1 cellular context compared by ENCODE assay signal in the genomic region with DNA sequence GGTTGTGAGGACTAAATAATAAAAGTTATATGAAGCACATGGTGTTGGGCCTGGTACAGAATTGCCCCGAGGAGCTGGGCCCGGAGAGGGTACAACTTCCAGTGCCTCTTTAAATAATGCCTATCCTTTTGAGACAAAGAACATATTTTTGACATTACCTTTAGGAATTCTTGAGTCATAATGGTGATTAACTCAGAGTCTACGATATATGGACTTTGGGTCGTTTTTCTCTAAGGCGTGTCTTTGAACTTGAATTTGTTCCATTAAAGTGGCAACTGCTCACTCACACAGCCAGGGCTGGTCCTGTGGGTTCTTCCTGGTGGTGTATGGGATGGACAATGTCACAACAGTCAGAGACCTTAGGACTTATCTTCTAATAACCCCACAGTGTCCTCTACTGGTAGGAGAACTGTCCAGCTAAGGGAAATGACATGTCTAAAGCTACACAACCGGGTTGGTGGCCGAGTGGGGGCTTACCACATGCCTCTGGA.
A peak's percentile ranks its signal among the peaks of the same experiment; 100 is the strongest.
TF ChIP-seq lines count a peak whose summit lies in the region.

No MANE protein-coding gene starts in this region.

TF ChIP-seq in HepG2, 621 proteins besides CTCF, POLR2A, EP300 and RAD21 (continued from another document and continues in another):
- TF ChIP-seq, protein P1, sequence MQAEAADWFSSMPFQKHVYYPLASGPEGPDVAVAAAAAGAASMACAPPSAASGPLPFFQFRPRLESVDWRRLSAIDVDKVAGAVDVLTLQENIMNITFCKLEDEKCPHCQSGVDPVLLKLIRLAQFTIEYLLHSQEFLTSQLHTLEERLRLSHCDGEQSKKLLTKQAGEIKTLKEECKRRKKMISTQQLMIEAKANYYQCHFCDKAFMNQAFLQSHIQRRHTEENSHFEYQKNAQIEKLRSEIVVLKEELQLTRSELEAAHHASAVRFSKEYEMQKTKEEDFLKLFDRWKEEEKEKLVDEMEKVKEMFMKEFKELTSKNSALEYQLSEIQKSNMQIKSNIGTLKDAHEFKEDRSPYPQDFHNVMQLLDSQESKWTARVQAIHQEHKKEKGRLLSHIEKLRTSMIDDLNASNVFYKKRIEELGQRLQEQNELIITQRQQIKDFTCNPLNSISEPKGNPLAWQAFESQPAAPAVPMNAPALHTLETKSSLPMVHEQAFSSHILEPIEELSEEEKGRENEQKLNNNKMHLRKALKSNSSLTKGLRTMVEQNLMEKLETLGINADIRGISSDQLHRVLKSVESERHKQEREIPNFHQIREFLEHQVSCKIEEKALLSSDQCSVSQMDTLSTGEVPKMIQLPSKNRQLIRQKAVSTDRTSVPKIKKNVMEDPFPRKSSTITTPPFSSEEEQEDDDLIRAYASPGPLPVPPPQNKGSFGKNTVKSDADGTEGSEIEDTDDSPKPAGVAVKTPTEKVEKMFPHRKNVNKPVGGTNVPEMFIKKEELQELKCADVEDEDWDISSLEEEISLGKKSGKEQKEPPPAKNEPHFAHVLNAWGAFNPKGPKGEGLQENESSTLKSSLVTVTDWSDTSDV (CRISPR knock-in tag; IDR thresholded peaks at IDR 0.05) = no peak
- TF ChIP-seq, protein P2, sequence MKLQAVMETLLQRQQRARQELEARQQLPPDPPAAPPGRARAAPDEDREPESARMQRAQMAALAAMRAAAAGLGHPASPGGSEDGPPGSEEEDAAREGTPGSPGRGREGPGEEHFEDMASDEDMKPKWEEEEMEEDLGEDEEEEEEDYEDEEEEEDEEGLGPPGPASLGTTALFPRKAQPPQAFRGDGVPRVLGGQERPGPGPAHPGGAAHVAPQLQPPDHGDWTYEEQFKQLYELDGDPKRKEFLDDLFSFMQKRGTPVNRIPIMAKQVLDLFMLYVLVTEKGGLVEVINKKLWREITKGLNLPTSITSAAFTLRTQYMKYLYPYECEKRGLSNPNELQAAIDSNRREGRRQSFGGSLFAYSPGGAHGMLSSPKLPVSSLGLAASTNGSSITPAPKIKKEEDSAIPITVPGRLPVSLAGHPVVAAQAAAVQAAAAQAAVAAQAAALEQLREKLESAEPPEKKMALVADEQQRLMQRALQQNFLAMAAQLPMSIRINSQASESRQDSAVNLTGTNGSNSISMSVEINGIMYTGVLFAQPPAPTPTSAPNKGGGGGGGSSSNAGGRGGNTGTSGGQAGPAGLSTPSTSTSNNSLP (IDR thresholded peaks at IDR 0.05; ENCODE audit: low read depth, low read length) = 0 out of 2 replicates have a peak, but pooled peaks have one; percentile 17
- TF ChIP-seq ZNF550 (CRISPR knock-in tag; IDR thresholded peaks at IDR 0.05; ENCODE audit: borderline replicate concordance) (no peak), ZNF83 (CRISPR knock-in tag; IDR thresholded peaks at IDR 0.05; ENCODE audit: borderline replicate concordance) (no peak), ZEB1 (IDR thresholded peaks at IDR 0.05; ENCODE audit: insufficient replicate concordance, low read depth) (no peak), SRSF9 (IDR thresholded peaks at IDR 0.05; ENCODE audit: borderline replicate concordance, insufficient read depth, low read depth, low read length, poor library complexity, severe bottlenecking) (no peak), ZNF619 (CRISPR knock-in tag; IDR thresholded peaks at IDR 0.05) (no peak), HNF4G (IDR thresholded peaks at IDR 0.05; ENCODE audit: borderline replicate concordance, low read depth, low read length) (peak; percentile 48; the same call in 1 of the 2 replicates), HNF4G (CRISPR knock-in tag; IDR thresholded peaks at IDR 0.05; ENCODE audit: borderline replicate concordance, low read depth) (no peak), SMC3 (IDR thresholded peaks at IDR 0.05; ENCODE audit: low read length) (peak; percentile 50), ZNF274 (CRISPR knock-in tag; IDR thresholded peaks at IDR 0.05) (no peak), ATF7 (IDR thresholded peaks at IDR 0.05) (no peak), ATF7 (CRISPR knock-in tag; IDR thresholded peaks at IDR 0.05) (no peak), RXRA (CRISPR knock-in tag; IDR thresholded peaks at IDR 0.05) (no peak), MIER2 (CRISPR knock-in tag; IDR thresholded peaks at IDR 0.05) (no peak), MED13 (CRISPR knock-in tag; IDR thresholded peaks at IDR 0.05) (no peak), RELA (CRISPR knock-in tag; IDR thresholded peaks at IDR 0.05) (0 out of 2 replicates have a peak, but pooled peaks have one; percentile 25), RBFOX2 (IDR thresholded peaks at IDR 0.05; ENCODE audit: low read depth, low read length) (no peak), REXO4 (CRISPR knock-in tag; IDR thresholded peaks at IDR 0.05; ENCODE audit: borderline replicate concordance) (no peak), SRF (IDR thresholded peaks at IDR 0.05; ENCODE audit: low read depth, low read length) (0 out of 2 replicates have a peak, but pooled peaks have one; percentile 28), POLR2AphosphoS5 (IDR thresholded peaks at IDR 0.05; ENCODE audit: low read depth, low read length) (no peak), ZNF350 (CRISPR knock-in tag; IDR thresholded peaks at IDR 0.05; ENCODE audit: borderline replicate concordance, low read depth) (no peak), SYNCRIP (IDR thresholded peaks at IDR 0.05; ENCODE audit: insufficient read depth, low read depth, low read length) (no peak), SALL1 (CRISPR knock-in tag; IDR thresholded peaks at IDR 0.05) (no peak), SIN3B (IDR thresholded peaks at IDR 0.05; ENCODE audit: low read length) (no peak), HNF4A (CRISPR knock-in tag; IDR thresholded peaks at IDR 0.05) (peak; percentile 32; the same call in 1 of the 2 replicates), ELF3 (CRISPR knock-in tag; IDR thresholded peaks at IDR 0.05) (0 out of 2 replicates have a peak, but pooled peaks have one; percentile 10), SP140L (CRISPR knock-in tag; IDR thresholded peaks at IDR 0.05; ENCODE audit: borderline replicate concordance) (no peak), ETV6 (CRISPR knock-in tag; conservative IDR thresholded peaks at IDR 0.05) (no peak), HDAC6 (IDR thresholded peaks at IDR 0.05; ENCODE audit: low read depth, low read length) (no peak), WIZ (CRISPR knock-in tag; IDR thresholded peaks at IDR 0.05) (no peak), CEBPG (CRISPR knock-in tag; IDR thresholded peaks at IDR 0.05) (0 out of 2 replicates have a peak, but pooled peaks have one; percentile 13), ZNF205 (CRISPR knock-in tag; IDR thresholded peaks at IDR 0.05) (no peak), ZNF563 (CRISPR knock-in tag; IDR thresholded peaks at IDR 0.05) (no peak), ZMYM3 (CRISPR knock-in tag; IDR thresholded peaks at IDR 0.05) (no peak; the same call in 1 of the 2 replicates), ZFP36 (IDR thresholded peaks at IDR 0.05; ENCODE audit: borderline replicate concordance, low read depth, low read length, partially characterized antibody) (no peak), ZNF543 (CRISPR knock-in tag; IDR thresholded peaks at IDR 0.05) (no peak), MAFF (IDR thresholded peaks at IDR 0.05; ENCODE audit: low read depth, low read length) (peak; percentile 35; the same call in 1 of the 2 replicates)
- TF ChIP-seq, protein P3, sequence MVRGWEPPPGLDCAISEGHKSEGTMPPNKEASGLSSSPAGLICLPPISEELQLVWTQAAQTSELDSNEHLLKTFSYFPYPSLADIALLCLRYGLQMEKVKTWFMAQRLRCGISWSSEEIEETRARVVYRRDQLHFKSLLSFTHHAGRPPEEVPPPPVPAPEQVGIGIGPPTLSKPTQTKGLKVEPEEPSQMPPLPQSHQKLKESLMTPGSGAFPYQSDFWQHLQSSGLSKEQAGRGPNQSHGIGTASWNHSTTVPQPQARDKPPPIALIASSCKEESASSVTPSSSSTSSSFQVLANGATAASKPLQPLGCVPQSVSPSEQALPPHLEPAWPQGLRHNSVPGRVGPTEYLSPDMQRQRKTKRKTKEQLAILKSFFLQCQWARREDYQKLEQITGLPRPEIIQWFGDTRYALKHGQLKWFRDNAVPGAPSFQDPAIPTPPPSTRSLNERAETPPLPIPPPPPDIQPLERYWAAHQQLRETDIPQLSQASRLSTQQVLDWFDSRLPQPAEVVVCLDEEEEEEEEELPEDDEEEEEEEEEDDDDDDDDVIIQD (CRISPR knock-in tag; IDR thresholded peaks at IDR 0.05; ENCODE audit: low read depth) = no peak
- TF ChIP-seq, protein P4, sequence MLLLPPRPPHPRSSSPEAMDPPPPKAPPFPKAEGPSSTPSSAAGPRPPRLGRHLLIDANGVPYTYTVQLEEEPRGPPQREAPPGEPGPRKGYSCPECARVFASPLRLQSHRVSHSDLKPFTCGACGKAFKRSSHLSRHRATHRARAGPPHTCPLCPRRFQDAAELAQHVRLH (CRISPR knock-in tag; IDR thresholded peaks at IDR 0.05; ENCODE audit: borderline replicate concordance, low read depth) = no peak
- TF ChIP-seq, protein P5, sequence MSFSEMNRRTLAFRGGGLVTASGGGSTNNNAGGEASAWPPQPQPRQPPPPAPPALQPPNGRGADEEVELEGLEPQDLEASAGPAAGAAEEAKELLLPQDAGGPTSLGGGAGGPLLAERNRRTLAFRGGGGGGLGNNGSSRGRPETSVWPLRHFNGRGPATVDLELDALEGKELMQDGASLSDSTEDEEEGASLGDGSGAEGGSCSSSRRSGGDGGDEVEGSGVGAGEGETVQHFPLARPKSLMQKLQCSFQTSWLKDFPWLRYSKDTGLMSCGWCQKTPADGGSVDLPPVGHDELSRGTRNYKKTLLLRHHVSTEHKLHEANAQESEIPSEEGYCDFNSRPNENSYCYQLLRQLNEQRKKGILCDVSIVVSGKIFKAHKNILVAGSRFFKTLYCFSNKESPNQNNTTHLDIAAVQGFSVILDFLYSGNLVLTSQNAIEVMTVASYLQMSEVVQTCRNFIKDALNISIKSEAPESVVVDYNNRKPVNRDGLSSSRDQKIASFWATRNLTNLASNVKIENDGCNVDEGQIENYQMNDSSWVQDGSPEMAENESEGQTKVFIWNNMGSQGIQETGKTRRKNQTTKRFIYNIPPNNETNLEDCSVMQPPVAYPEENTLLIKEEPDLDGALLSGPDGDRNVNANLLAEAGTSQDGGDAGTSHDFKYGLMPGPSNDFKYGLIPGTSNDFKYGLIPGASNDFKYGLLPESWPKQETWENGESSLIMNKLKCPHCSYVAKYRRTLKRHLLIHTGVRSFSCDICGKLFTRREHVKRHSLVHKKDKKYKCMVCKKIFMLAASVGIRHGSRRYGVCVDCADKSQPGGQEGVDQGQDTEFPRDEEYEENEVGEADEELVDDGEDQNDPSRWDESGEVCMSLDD (CRISPR knock-in tag; IDR thresholded peaks at IDR 0.05; ENCODE audit: borderline replicate concordance) = no peak
- TF ChIP-seq, protein P6, sequence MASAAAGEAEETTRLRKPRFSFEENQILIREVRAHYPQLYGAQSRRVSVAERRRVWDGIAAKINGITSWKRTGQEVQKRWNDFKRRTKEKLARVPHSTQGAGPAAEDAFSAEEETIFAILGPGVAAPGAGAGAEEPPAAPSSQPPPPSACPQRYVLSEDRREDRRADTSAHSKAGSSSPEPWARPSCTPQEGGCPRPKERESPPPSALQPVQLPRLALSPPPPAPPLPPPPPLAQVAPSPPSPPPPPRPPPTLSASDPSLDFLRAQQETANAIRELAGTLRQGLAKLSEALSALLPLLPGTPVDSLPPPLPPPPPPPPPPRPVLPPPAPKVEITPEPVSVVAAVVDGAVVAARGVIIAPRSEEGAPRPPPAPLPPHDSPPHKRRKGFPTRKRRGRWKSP (CRISPR knock-in tag; IDR thresholded peaks at IDR 0.05) = no peak
- TF ChIP-seq, protein P7, sequence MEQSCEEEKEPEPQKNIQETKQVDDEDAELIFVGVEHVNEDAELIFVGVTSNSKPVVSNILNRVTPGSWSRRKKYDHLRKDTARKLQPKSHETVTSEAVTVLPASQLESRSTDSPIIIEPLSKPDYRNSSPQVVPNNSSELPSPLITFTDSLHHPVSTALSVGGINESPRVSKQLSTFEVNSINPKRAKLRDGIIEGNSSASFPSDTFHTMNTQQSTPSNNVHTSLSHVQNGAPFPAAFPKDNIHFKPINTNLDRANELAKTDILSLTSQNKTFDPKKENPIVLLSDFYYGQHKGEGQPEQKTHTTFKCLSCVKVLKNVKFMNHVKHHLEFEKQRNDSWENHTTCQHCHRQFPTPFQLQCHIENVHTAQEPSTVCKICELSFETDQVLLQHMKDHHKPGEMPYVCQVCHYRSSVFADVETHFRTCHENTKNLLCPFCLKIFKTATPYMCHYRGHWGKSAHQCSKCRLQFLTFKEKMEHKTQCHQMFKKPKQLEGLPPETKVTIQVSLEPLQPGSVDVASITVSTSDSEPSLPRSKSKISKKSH (CRISPR knock-in tag; IDR thresholded peaks at IDR 0.05; ENCODE audit: borderline replicate concordance) = no peak
- TF ChIP-seq, protein P8, sequence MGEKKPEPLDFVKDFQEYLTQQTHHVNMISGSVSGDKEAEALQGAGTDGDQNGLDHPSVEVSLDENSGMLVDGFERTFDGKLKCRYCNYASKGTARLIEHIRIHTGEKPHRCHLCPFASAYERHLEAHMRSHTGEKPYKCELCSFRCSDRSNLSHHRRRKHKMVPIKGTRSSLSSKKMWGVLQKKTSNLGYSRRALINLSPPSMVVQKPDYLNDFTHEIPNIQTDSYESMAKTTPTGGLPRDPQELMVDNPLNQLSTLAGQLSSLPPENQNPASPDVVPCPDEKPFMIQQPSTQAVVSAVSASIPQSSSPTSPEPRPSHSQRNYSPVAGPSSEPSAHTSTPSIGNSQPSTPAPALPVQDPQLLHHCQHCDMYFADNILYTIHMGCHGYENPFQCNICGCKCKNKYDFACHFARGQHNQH (CRISPR knock-in tag; IDR thresholded peaks at IDR 0.05) = no peak
- TF ChIP-seq, protein P9, sequence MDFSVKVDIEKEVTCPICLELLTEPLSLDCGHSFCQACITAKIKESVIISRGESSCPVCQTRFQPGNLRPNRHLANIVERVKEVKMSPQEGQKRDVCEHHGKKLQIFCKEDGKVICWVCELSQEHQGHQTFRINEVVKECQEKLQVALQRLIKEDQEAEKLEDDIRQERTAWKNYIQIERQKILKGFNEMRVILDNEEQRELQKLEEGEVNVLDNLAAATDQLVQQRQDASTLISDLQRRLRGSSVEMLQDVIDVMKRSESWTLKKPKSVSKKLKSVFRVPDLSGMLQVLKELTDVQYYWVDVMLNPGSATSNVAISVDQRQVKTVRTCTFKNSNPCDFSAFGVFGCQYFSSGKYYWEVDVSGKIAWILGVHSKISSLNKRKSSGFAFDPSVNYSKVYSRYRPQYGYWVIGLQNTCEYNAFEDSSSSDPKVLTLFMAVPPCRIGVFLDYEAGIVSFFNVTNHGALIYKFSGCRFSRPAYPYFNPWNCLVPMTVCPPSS (IDR thresholded peaks at IDR 0.05) = no peak
